2 cellular contexts compared by ENCODE assay signal in the genomic region with DNA sequence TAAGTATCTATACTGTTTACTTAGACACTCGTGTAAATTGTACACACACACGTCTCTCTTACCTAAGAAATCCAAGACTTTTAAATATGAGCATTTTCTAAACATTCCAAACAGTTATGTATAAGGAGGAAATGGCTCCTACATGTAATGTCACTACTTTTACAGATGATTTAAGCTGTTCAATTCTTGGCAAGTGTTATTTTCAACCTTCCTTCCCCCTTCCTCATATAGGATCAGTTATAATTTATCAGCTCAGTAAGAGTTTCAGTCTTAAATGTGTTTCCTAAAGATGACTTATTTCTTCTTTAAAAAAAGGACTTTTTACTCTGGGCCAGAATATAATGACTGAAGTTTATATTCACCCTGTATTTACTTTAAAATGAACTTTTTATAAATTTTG.
TF ChIP-seq lines count a peak whose summit lies in the region.

No MANE protein-coding gene starts in this region.

TF ChIP-seq in SK-N-SH, 30 proteins besides CTCF, POLR2A, EP300 and RAD21 (continued from another document):
- TF ChIP-seq, protein P1, sequence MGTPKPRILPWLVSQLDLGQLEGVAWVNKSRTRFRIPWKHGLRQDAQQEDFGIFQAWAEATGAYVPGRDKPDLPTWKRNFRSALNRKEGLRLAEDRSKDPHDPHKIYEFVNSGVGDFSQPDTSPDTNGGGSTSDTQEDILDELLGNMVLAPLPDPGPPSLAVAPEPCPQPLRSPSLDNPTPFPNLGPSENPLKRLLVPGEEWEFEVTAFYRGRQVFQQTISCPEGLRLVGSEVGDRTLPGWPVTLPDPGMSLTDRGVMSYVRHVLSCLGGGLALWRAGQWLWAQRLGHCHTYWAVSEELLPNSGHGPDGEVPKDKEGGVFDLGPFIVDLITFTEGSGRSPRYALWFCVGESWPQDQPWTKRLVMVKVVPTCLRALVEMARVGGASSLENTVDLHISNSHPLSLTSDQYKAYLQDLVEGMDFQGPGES (IDR thresholded peaks at IDR 0.05; ENCODE audit: low read depth, low read length), result no peak
- TF ChIP-seq FOSL2 (IDR thresholded peaks at IDR 0.05; ENCODE audit: borderline replicate concordance, low read depth) (no peak), SIN3A (IDR thresholded peaks at IDR 0.05; ENCODE audit: borderline replicate concordance, low read depth, low read length) (no peak), YY1 (IDR thresholded peaks at IDR 0.05; ENCODE audit: low read depth) (no peak), FOXM1 (IDR thresholded peaks at IDR 0.05; ENCODE audit: low read depth) (no peak), TAF1 (IDR thresholded peaks at IDR 0.05; ENCODE audit: borderline replicate concordance, low read depth, low read length) (no peak), JUND (IDR thresholded peaks at IDR 0.05) (no peak), CHD2 (IDR thresholded peaks at IDR 0.05; ENCODE audit: low read length, partially characterized antibody) (no peak), EZH2phosphoT487 (IDR thresholded peaks at IDR 0.05; ENCODE audit: borderline replicate concordance, low read depth) (no peak)
- TF ChIP-seq, protein P2, sequence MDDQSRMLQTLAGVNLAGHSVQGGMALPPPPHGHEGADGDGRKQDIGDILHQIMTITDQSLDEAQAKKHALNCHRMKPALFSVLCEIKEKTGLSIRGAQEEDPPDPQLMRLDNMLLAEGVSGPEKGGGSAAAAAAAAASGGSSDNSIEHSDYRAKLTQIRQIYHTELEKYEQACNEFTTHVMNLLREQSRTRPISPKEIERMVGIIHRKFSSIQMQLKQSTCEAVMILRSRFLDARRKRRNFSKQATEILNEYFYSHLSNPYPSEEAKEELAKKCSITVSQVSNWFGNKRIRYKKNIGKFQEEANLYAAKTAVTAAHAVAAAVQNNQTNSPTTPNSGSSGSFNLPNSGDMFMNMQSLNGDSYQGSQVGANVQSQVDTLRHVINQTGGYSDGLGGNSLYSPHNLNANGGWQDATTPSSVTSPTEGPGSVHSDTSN (IDR thresholded peaks at IDR 0.05), result no peak
- TF ChIP-seq, protein P3, sequence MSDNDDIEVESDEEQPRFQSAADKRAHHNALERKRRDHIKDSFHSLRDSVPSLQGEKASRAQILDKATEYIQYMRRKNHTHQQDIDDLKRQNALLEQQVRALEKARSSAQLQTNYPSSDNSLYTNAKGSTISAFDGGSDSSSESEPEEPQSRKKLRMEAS (IDR thresholded peaks at IDR 0.05; ENCODE audit: low read depth), result no peak
TF ChIP-seq in SK-N-SH: peak in this region for 0.

TF ChIP-seq in SK-N-SH treated with all-trans-retinoic acid at 6 μM for 48 hours, 23 proteins besides CTCF, POLR2A, EP300 and RAD21 (continued from another document):
- TF ChIP-seq, protein P4, sequence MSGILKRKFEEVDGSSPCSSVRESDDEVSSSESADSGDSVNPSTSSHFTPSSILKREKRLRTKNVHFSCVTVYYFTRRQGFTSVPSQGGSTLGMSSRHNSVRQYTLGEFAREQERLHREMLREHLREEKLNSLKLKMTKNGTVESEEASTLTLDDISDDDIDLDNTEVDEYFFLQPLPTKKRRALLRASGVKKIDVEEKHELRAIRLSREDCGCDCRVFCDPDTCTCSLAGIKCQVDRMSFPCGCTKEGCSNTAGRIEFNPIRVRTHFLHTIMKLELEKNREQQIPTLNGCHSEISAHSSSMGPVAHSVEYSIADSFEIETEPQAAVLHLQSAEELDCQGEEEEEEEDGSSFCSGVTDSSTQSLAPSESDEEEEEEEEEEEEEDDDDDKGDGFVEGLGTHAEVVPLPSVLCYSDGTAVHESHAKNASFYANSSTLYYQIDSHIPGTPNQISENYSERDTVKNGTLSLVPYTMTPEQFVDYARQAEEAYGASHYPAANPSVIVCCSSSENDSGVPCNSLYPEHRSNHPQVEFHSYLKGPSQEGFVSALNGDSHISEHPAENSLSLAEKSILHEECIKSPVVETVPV (CRISPR knock-in tag; IDR thresholded peaks at IDR 0.05), result no peak
- no peak for TF ChIP-seq ZC3H10 (CRISPR knock-in tag; IDR thresholded peaks at IDR 0.05)
- no peak for TF ChIP-seq ZNF8 (CRISPR knock-in tag; IDR thresholded peaks at IDR 0.05)
- TF ChIP-seq OSR1 (CRISPR knock-in tag; IDR thresholded peaks at IDR 0.05), result no peak
- TF ChIP-seq SNAI2 (CRISPR knock-in tag; IDR thresholded peaks at IDR 0.05), result no peak
- no peak for TF ChIP-seq ISL1 (CRISPR knock-in tag; IDR thresholded peaks at IDR 0.05)
- TF ChIP-seq GLIS3 (CRISPR knock-in tag; IDR thresholded peaks at IDR 0.05), result no peak
- TF ChIP-seq, protein P5, sequence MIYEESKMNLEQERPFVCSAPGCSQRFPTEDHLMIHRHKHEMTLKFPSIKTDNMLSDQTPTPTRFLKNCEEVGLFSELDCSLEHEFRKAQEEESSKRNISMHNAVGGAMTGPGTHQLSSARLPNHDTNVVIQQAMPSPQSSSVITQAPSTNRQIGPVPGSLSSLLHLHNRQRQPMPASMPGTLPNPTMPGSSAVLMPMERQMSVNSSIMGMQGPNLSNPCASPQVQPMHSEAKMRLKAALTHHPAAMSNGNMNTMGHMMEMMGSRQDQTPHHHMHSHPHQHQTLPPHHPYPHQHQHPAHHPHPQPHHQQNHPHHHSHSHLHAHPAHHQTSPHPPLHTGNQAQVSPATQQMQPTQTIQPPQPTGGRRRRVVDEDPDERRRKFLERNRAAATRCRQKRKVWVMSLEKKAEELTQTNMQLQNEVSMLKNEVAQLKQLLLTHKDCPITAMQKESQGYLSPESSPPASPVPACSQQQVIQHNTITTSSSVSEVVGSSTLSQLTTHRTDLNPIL (CRISPR knock-in tag; IDR thresholded peaks at IDR 0.05; ENCODE audit: low read depth), result no peak
- TF ChIP-seq BACH2 (CRISPR knock-in tag; IDR thresholded peaks at IDR 0.05; ENCODE audit: borderline replicate concordance), result no peak
- no peak for TF ChIP-seq PPARA (CRISPR knock-in tag; IDR thresholded peaks at IDR 0.05; ENCODE audit: borderline replicate concordance)
- no peak for TF ChIP-seq CSDC2 (CRISPR knock-in tag; IDR thresholded peaks at IDR 0.05)
- no peak for TF ChIP-seq ESRRG (CRISPR knock-in tag; IDR thresholded peaks at IDR 0.05)
- no peak for TF ChIP-seq ZFP30 (CRISPR knock-in tag; IDR thresholded peaks at IDR 0.05)
- TF ChIP-seq, protein P6, sequence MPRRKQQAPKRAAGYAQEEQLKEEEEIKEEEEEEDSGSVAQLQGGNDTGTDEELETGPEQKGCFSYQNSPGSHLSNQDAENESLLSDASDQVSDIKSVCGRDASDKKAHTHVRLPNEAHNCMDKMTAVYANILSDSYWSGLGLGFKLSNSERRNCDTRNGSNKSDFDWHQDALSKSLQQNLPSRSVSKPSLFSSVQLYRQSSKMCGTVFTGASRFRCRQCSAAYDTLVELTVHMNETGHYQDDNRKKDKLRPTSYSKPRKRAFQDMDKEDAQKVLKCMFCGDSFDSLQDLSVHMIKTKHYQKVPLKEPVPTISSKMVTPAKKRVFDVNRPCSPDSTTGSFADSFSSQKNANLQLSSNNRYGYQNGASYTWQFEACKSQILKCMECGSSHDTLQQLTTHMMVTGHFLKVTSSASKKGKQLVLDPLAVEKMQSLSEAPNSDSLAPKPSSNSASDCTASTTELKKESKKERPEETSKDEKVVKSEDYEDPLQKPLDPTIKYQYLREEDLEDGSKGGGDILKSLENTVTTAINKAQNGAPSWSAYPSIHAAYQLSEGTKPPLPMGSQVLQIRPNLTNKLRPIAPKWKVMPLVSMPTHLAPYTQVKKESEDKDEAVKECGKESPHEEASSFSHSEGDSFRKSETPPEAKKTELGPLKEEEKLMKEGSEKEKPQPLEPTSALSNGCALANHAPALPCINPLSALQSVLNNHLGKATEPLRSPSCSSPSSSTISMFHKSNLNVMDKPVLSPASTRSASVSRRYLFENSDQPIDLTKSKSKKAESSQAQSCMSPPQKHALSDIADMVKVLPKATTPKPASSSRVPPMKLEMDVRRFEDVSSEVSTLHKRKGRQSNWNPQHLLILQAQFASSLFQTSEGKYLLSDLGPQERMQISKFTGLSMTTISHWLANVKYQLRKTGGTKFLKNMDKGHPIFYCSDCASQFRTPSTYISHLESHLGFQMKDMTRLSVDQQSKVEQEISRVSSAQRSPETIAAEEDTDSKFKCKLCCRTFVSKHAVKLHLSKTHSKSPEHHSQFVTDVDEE (CRISPR knock-in tag; IDR thresholded peaks at IDR 0.05), result no peak
